ENCODE assay signal across 17 cellular contexts in the genomic region with DNA sequence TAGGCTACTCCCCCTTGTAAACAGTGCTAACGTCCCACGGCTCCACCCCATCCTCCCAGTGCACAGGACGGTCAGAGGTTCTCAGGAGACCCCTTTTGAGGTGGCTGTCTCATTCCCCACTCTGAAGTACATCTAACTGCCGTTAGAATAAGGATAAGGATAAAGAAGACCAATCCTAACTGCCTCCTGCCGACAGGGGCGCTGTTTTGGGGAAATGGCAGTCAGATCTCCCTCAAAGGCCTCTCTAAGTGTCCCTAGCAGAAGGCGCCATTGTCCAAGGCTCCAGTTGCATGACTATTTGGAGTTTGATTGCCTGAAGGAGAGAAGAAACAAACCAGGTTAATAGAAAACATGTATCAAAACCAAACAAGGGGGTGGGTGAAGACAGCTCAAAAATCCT. TPM values are rescaled to one million over a fixed set of nuclear protein-coding genes. Genes with fewer than 3 reads are reported as not detected.
DNase-seq lines count a peak whose midpoint lies in the region; ATAC-seq, FAIRE-seq and TF ChIP-seq lines count a peak whose summit lies in the region.
"Had no signal": no experiment of that assay in that cellular context is flagged by ENCODE, and none has a peak within 500 bp of the region (broad histone marks: within the 10 kb centered on the region; RNA-seq: fewer than 3 reads in every experiment).

No MANE protein-coding gene starts in this region.

- no peak for FAIRE-seq in GM12878 (lab: Jason Lieb, UNC)
- FAIRE-seq: urothelium cell line had no signal

- peak overlapping the region; percentile 27 for H3K27ac Mint-ChIP-seq in activated T-cell treated with anti-CD3 and anti-CD28 coated beads, Interleukin-2, amount 50 U/mL, for 24 hours
- peak overlapping the region; percentile 86 for H3K27ac Mint-ChIP-seq in stimulated activated memory B cell treated with anti-CD40 and anti-IgM and Interleukin-4, amounts not matched to agents 10 μg/mL and 1 μg/mL and 100 μg/mL, for 72 hours
- H3K27ac Mint-ChIP-seq: T-helper 1 cell treated with Interleukin-12 subunit alpha and Interleukin-12 subunit beta and Interleukin-4 antibody, amounts not matched to agents 30 μg/mL and 1 μg/mL, for 36 hours had no signal

- H3K27me3 Mint-ChIP-seq in activated T-cell treated with anti-CD3 and anti-CD28 coated beads, Interleukin-2, amount 50 U/mL, for 24 hours: no peaks in the 10 kb centered on the region
- H3K27me3 Mint-ChIP-seq in stimulated activated memory B cell treated with anti-CD40 and anti-IgM and Interleukin-4, amounts not matched to agents 10 μg/mL and 1 μg/mL and 100 μg/mL, for 72 hours: no peaks in the 10 kb centered on the region

- peaks cover 31% of the 10 kb centered on the region for H3K36me3 Mint-ChIP-seq in activated T-cell treated with anti-CD3 and anti-CD28 coated beads, Interleukin-2, amount 50 U/mL, for 24 hours (ENCODE audit: low read depth)
- H3K36me3 Mint-ChIP-seq in stimulated activated memory B cell treated with anti-CD40 and anti-IgM and Interleukin-4, amounts not matched to agents 10 μg/mL and 1 μg/mL and 100 μg/mL, for 72 hours: peaks cover 29% of the 10 kb centered on the region

- intact Hi-C loops in GM12878 (cut with micrococcal nuclease; ENCODE audit: unreplicated experiment): no loop called here

- no peaks in the 10 kb centered on the region for H3K27me3 ChIP-seq in GM12878 (replicated peaks in 1 of 2; ENCODE audit: control insufficient read depth in 2 of 2, insufficient read depth in 2 of 2, low read length in 1 of 2)

- CTCF ChIA-PET in GM12878 (lab: Yijun Ruan, JAX): interaction anchor here (1.0 to 11.5 kb wide), 6 partner anchors 12 to 107 kb away, joined by 3 to 159 read pairs (median 3); partner anchors contain the start of gene CLEC2D

- 94% methylated on average over 7 of the region's 7 CpGs for WGBS in GM12878 (ENCODE audit: insufficient coverage, insufficient replicate concordance, low lambda C conversion rate, missing lambda C conversion rate)

- in situ Hi-C loops in GM12878 (cut with MboI): loop anchor here (5.0 kb wide), 1 partner anchor 70 kb away; no protein-coding TSS in a partner anchor

- no peaks in the 10 kb centered on the region for H3K36me3 ChIP-seq in GM12878 (ENCODE audit: control insufficient read depth in 2 of 2, insufficient read depth in 2 of 2, low read length in 1 of 2)

- H3K4me3 Mint-ChIP-seq in activated T-cell treated with anti-CD3 and anti-CD28 coated beads, Interleukin-2, amount 50 U/mL, for 24 hours: no peak overlapping the region
- H3K4me3 Mint-ChIP-seq in stimulated activated memory B cell treated with anti-CD40 and anti-IgM and Interleukin-4, amounts not matched to agents 10 μg/mL and 1 μg/mL and 100 μg/mL, for 72 hours: no peak overlapping the region
- H3K4me3 Mint-ChIP-seq: neural crest cell; T-helper 1 cell treated with Interleukin-12 subunit alpha and Interleukin-12 subunit beta and Interleukin-4 antibody, amounts not matched to agents 30 μg/mL and 1 μg/mL, for 36 hours had no signal

- no peaks in the 10 kb centered on the region for H4K20me1 ChIP-seq in GM12878 (ENCODE audit: control insufficient read depth, insufficient read depth)

- TF ChIP-seq CTCF in GM12878 (IDR thresholded peaks at IDR 0.05 in 2 of 3, conservative IDR thresholded peaks at IDR 0.05 in 1 of 3; ENCODE audit: control insufficient read depth in 2 of 3, extremely low read depth in 1 of 3, insufficient read depth in 1 of 3, low read depth in 3 of 3, low read length in 3 of 3): no peak

- no peak overlapping the region for H2AFZ ChIP-seq in GM12878 (ENCODE audit: control insufficient read depth, low read depth, low read length)

- H3K4me1 Mint-ChIP-seq in activated T-cell treated with anti-CD3 and anti-CD28 coated beads, Interleukin-2, amount 50 U/mL, for 24 hours (ENCODE audit: low read depth): peaks cover 61% of the 10 kb centered on the region
- peaks cover 66% of the 10 kb centered on the region for H3K4me1 Mint-ChIP-seq in stimulated activated memory B cell treated with anti-CD40 and anti-IgM and Interleukin-4, amounts not matched to agents 10 μg/mL and 1 μg/mL and 100 μg/mL, for 72 hours

- no peak overlapping the region for H3K4me3 ChIP-seq in GM12878

- peaks cover 15% of the 10 kb centered on the region; the same call in 1 of the 2 replicates for H3K4me1 ChIP-seq in GM12878 (ENCODE audit: control insufficient read depth, insufficient read depth, low read length)

- BruUV-seq in GM12878 (replicated peaks; lab: Mats Ljungman, UMichigan): no TSS peak

- ATAC-seq in GM12878: peak; percentile 18; the same call in 1 of the 3 replicates
- no peak for ATAC-seq in stimulated activated memory B cell treated with anti-CD40 and anti-IgM and Interleukin-4, amounts not matched to agents 10 μg/mL and 1 μg/mL and 100 μg/mL, for 72 hours
- ATAC-seq in HG02571 (IDR thresholded peaks at IDR 0.05; ENCODE audit: unreplicated experiment): no peak
- ATAC-seq in GM18858 (IDR thresholded peaks at IDR 0.05; ENCODE audit: unreplicated experiment): no peak
- ATAC-seq in HG03196 (IDR thresholded peaks at IDR 0.05; ENCODE audit: unreplicated experiment): no peak

- no peak overlapping the region for H3K27ac ChIP-seq in GM12878 (ENCODE audit: control insufficient read depth, insufficient read depth)

- DNase-seq in activated T-cell treated with anti-CD3 and anti-CD28 coated beads, Interleukin-2, amount 50 U/mL, for 24 hours: no peak
- DNase-seq in activated T-cell treated with anti-CD3 and anti-CD28 coated beads, Interleukin-2, amount 50 U/mL, for 48 hours: no peak
- DNase-seq in HT1080 (ENCODE audit: low read depth): peak; percentile 10
- DNase-seq in GM12878 (ENCODE audit: low read depth, low spot score): no peak
- DNase-seq: activated CD4-positive, alpha-beta T cell treated with anti-CD3 and anti-CD28 coated beads for 1 hour; mesenchymal stem cell; NCI-H748 treated with DMSO at 0.1 percent for 48 hours had no signal

- peaks cover 24% of the 10 kb centered on the region for H3K9me3 Mint-ChIP-seq in activated T-cell treated with anti-CD3 and anti-CD28 coated beads, Interleukin-2, amount 50 U/mL, for 24 hours
- H3K9me3 Mint-ChIP-seq in stimulated activated memory B cell treated with anti-CD40 and anti-IgM and Interleukin-4, amounts not matched to agents 10 μg/mL and 1 μg/mL and 100 μg/mL, for 72 hours: peaks cover 10% of the 10 kb centered on the region

- TF ChIP-seq RAD21 in GM12878 (IDR thresholded peaks at IDR 0.05; ENCODE audit: insufficient read depth, low read depth, low read length): no peak

- H3K4me2 ChIP-seq in GM12878 (ENCODE audit: control insufficient read depth, insufficient read depth): no peak overlapping the region

- no peak overlapping the region for H3K9ac ChIP-seq in GM12878 (ENCODE audit: control insufficient read depth, insufficient read depth, low read length)

- RAD21 ChIA-PET in GM12878 (lab: Charles Lee; ENCODE audit: unreplicated experiment): interaction anchor here (1.0 to 2.8 kb wide), 3 partner anchors 26 to 113 kb away, joined by 3 to 8 read pairs (median 6); no protein-coding TSS in a partner anchor

- TF ChIP-seq POLR2A in GM12878 (IDR thresholded peaks at IDR 0.05; ENCODE audit: low read depth, low read length): no peak

- no peaks in the 10 kb centered on the region; the same call in 1 of the 2 replicates for H3K79me2 ChIP-seq in GM12878 (ENCODE audit: control insufficient read depth, insufficient read depth, low read length)

- POLR2A ChIA-PET in GM12878 (lab: Charles Lee): no interaction called here

- SMC1A ChIA-PET in GM12878 (lab: Charles Lee; ENCODE audit: uncharacterized antibody, unreplicated experiment): interaction anchor here (1.2 to 11.3 kb wide), 5 partner anchors 24 to 306 kb away, joined by 3 to 100 read pairs (median 3); no protein-coding TSS in a partner anchor

- no peak for TF ChIP-seq EP300 in GM12878 (IDR thresholded peaks at IDR 0.05; ENCODE audit: borderline replicate concordance in 1 of 2, control insufficient read depth in 1 of 2, low read depth in 2 of 2, low read length in 2 of 2)

- no peaks in the 10 kb centered on the region; the same call in 1 of the 3 replicates for H3K9me3 ChIP-seq in GM12878 (replicated peaks; ENCODE audit: control insufficient read depth, insufficient read depth, low read length)

RNA-seq across cellular contexts. Expression of gene KLRB1, which starts 29.1 kb away (rescaled TPM):
- not detected in 2 replicates for total RNA-seq in HT1080 (2014; rRNA removed; shearing (Covaris generic))
- polyA plus RNA-seq in HT1080 (2015; cell fraction: cytosol; rRNA removed): not detected in 2 replicates
- not detected in 2 replicates for polyA plus RNA-seq in HT1080 (2015; cell fraction: nucleus; rRNA removed)
- total RNA-seq in GM12878 (2013; cell fraction: nucleolus; rRNA removed): not detected in 2 replicates
- total RNA-seq in GM12878 (2014; rRNA removed) (not detected in 2 replicates), GM12878 (2014; rRNA removed; fragmentation: Illumina TruSeq; extraction: Trizol) (not detected in 2 replicates), GM12878 (2021) (not detected in 2 replicates)
- polyA plus RNA-seq in GM12878 (2011; ENCODE audit: low read depth): not detected
- polyA plus RNA-seq in GM12878 (2011; rRNA removed) (not detected in 2 replicates), GM12878 (2014; fragmentation: Illumina TruSeq; extraction: Trizol) (not detected in 2 replicates), GM12878 (2014; fragmentation: Nextera tagmentation; extraction: Ambion mirVana) (not detected), GM12878 (2014; rRNA removed) (not detected in 2 replicates), GM12878 (2016; fragmentation: Nextera tagmentation; extraction: Ambion mirVana) (not detected)
- not detected in 2 replicates for polyA plus RNA-seq in GM12878 (2011; cell fraction: cytosol; rRNA removed)
- polyA plus RNA-seq in GM12878 (2011; cell fraction: nucleus; rRNA removed): not detected in 2 replicates
- 0.07 TPM in 1 of 2 replicates, not detected in the other for polyA plus RNA-seq in GM12878 (2012)
- polyA minus RNA-seq in GM12878 (2011; rRNA and poly(A)+ RNA removed): not detected in 2 replicates
- polyA minus RNA-seq in GM12878 (2011; cell fraction: cytosol; rRNA and poly(A)+ RNA removed): not detected in 2 replicates
- polyA minus RNA-seq in GM12878 (2011; cell fraction: nucleus; rRNA and poly(A)+ RNA removed): not detected in 2 replicates
- total RNA-seq: fibroblast of lung, kidney epithelial cell, neural crest cell had no signal
- polyA plus RNA-seq: AG04450, fibroblast of lung had no signal

RNA-seq across cellular contexts. Expression of gene CLEC2D, which starts 32.7 kb away (rescaled TPM):
- 1.0 and 1.7 TPM in 2 replicates for total RNA-seq in HT1080 (2014; rRNA removed; shearing (Covaris generic))
- 0.57 and 0.90 TPM in 2 replicates for polyA plus RNA-seq in HT1080 (2015; cell fraction: cytosol; rRNA removed)
- polyA plus RNA-seq in HT1080 (2015; cell fraction: nucleus; rRNA removed): 5.9 and 8.4 TPM in 2 replicates
- total RNA-seq in GM12878 (2013; cell fraction: nucleolus; rRNA removed): 3.9 and 5.2 TPM in 2 replicates
- 14.9 and 16.1 TPM in 2 replicates for total RNA-seq in GM12878 (2014; rRNA removed)
- total RNA-seq in GM12878 (2014; rRNA removed; fragmentation: Illumina TruSeq; extraction: Trizol): 14.4 and 16.2 TPM in 2 replicates
- total RNA-seq in GM12878 (2021): 15.4 and 15.5 TPM in 2 replicates
- 121 TPM for polyA plus RNA-seq in GM12878 (2011; ENCODE audit: low read depth)
- 4.6 and 6.2 TPM in 2 replicates for polyA plus RNA-seq in GM12878 (2011; rRNA removed)
- 1.0 and 1.9 TPM in 2 replicates for polyA plus RNA-seq in GM12878 (2011; cell fraction: cytosol; rRNA removed)
- 4.2 and 4.5 TPM in 2 replicates for polyA plus RNA-seq in GM12878 (2011; cell fraction: nucleus; rRNA removed)
- 76.6 and 111 TPM in 2 replicates for polyA plus RNA-seq in GM12878 (2012)
- 16.5 and 29.1 TPM in 2 replicates for polyA plus RNA-seq in GM12878 (2014; fragmentation: Illumina TruSeq; extraction: Trizol)
- 10 to 100 TPM; 29.8 TPM for polyA plus RNA-seq in GM12878 (2014; fragmentation: Nextera tagmentation; extraction: Ambion mirVana)
- 14.8 and 14.9 TPM in 2 replicates for polyA plus RNA-seq in GM12878 (2014; rRNA removed)
- 10 to 100 TPM; 25.4 to 27.5 TPM for polyA plus RNA-seq in GM12878 (2016; fragmentation: Nextera tagmentation; extraction: Ambion mirVana)
- polyA minus RNA-seq in GM12878 (2011; rRNA and poly(A)+ RNA removed): 3.1 and 3.8 TPM in 2 replicates
- 1.4 and 1.5 TPM in 2 replicates for polyA minus RNA-seq in GM12878 (2011; cell fraction: cytosol; rRNA and poly(A)+ RNA removed)
- 1.3 and 3.0 TPM in 2 replicates for polyA minus RNA-seq in GM12878 (2011; cell fraction: nucleus; rRNA and poly(A)+ RNA removed)
